ENCODE assay signal across 2 cellular contexts in genomic region chr3:42701371-42702065, GRCh38.
TF ChIP-seq lines count a peak whose summit lies in the region.

No MANE protein-coding gene starts in this region.

TF ChIP-seq in WTC11, 78 proteins besides CTCF, POLR2A, EP300 and RAD21 (continued from another document and continues in another):
- TF ChIP-seq ETV6 (CRISPR knock-in tag; IDR thresholded peaks at IDR 0.05) (peak; percentile 93), TEAD4 (CRISPR knock-in tag; IDR thresholded peaks at IDR 0.05) (peak; percentile 71; the same call in 1 of the 2 replicates), TCF7 (CRISPR knock-in tag; IDR thresholded peaks at IDR 0.05; ENCODE audit: low read depth) (0 out of 2 replicates have a peak, but pooled peaks have one; percentile 58), RELA (CRISPR knock-in tag; IDR thresholded peaks at IDR 0.05; ENCODE audit: borderline replicate concordance) (peak; percentile 93), GABPB1 (CRISPR knock-in tag; IDR thresholded peaks at IDR 0.05) (peak; percentile 56; the same call in 1 of the 2 replicates), NFE2L1 (CRISPR knock-in tag; IDR thresholded peaks at IDR 0.05) (peak; percentile 86), KAT7 (CRISPR knock-in tag; IDR thresholded peaks at IDR 0.05; ENCODE audit: borderline replicate concordance) (peak; percentile 73; the same call in 1 of the 2 replicates), NFYB (CRISPR knock-in tag; conservative IDR thresholded peaks at IDR 0.05; ENCODE audit: low read depth) (0 out of 2 replicates have a peak, but pooled peaks have one; percentile 14), CREM (CRISPR knock-in tag; IDR thresholded peaks at IDR 0.05) (no peak; the same call in 1 of the 2 replicates), FOXJ3 (CRISPR knock-in tag; IDR thresholded peaks at IDR 0.05; ENCODE audit: borderline replicate concordance) (no peak), ZNF423 (CRISPR knock-in tag; IDR thresholded peaks at IDR 0.05) (0 out of 2 replicates have a peak, but pooled peaks have one; percentile 31), HMGA2 (CRISPR knock-in tag; IDR thresholded peaks at IDR 0.05) (no peak), GRHL2 (CRISPR knock-in tag; IDR thresholded peaks at IDR 0.05; ENCODE audit: insufficient replicate concordance, severe bottlenecking) (no peak), ZBTB21 (CRISPR knock-in tag; IDR thresholded peaks at IDR 0.05; ENCODE audit: borderline replicate concordance) (no peak), CREB1 (CRISPR knock-in tag; IDR thresholded peaks at IDR 0.05) (peak; percentile 80), MYBL2 (CRISPR knock-in tag; IDR thresholded peaks at IDR 0.05) (no peak), SP1 (CRISPR knock-in tag; conservative IDR thresholded peaks at IDR 0.05) (peak; percentile 31; the same call in 1 of the 2 replicates), ATF2 (CRISPR knock-in tag; IDR thresholded peaks at IDR 0.05; ENCODE audit: borderline replicate concordance, low read depth) (no peak)
- TF ChIP-seq, protein P1, sequence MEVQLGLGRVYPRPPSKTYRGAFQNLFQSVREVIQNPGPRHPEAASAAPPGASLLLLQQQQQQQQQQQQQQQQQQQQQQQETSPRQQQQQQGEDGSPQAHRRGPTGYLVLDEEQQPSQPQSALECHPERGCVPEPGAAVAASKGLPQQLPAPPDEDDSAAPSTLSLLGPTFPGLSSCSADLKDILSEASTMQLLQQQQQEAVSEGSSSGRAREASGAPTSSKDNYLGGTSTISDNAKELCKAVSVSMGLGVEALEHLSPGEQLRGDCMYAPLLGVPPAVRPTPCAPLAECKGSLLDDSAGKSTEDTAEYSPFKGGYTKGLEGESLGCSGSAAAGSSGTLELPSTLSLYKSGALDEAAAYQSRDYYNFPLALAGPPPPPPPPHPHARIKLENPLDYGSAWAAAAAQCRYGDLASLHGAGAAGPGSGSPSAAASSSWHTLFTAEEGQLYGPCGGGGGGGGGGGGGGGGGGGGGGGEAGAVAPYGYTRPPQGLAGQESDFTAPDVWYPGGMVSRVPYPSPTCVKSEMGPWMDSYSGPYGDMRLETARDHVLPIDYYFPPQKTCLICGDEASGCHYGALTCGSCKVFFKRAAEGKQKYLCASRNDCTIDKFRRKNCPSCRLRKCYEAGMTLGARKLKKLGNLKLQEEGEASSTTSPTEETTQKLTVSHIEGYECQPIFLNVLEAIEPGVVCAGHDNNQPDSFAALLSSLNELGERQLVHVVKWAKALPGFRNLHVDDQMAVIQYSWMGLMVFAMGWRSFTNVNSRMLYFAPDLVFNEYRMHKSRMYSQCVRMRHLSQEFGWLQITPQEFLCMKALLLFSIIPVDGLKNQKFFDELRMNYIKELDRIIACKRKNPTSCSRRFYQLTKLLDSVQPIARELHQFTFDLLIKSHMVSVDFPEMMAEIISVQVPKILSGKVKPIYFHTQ (CRISPR knock-in tag; IDR thresholded peaks at IDR 0.05) = no peak
- TF ChIP-seq, protein P2, sequence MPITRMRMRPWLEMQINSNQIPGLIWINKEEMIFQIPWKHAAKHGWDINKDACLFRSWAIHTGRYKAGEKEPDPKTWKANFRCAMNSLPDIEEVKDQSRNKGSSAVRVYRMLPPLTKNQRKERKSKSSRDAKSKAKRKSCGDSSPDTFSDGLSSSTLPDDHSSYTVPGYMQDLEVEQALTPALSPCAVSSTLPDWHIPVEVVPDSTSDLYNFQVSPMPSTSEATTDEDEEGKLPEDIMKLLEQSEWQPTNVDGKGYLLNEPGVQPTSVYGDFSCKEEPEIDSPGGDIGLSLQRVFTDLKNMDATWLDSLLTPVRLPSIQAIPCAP (CRISPR knock-in tag; IDR thresholded peaks at IDR 0.05) = 0 out of 2 replicates have a peak, but pooled peaks have one; percentile 80
- TF ChIP-seq, protein P3, sequence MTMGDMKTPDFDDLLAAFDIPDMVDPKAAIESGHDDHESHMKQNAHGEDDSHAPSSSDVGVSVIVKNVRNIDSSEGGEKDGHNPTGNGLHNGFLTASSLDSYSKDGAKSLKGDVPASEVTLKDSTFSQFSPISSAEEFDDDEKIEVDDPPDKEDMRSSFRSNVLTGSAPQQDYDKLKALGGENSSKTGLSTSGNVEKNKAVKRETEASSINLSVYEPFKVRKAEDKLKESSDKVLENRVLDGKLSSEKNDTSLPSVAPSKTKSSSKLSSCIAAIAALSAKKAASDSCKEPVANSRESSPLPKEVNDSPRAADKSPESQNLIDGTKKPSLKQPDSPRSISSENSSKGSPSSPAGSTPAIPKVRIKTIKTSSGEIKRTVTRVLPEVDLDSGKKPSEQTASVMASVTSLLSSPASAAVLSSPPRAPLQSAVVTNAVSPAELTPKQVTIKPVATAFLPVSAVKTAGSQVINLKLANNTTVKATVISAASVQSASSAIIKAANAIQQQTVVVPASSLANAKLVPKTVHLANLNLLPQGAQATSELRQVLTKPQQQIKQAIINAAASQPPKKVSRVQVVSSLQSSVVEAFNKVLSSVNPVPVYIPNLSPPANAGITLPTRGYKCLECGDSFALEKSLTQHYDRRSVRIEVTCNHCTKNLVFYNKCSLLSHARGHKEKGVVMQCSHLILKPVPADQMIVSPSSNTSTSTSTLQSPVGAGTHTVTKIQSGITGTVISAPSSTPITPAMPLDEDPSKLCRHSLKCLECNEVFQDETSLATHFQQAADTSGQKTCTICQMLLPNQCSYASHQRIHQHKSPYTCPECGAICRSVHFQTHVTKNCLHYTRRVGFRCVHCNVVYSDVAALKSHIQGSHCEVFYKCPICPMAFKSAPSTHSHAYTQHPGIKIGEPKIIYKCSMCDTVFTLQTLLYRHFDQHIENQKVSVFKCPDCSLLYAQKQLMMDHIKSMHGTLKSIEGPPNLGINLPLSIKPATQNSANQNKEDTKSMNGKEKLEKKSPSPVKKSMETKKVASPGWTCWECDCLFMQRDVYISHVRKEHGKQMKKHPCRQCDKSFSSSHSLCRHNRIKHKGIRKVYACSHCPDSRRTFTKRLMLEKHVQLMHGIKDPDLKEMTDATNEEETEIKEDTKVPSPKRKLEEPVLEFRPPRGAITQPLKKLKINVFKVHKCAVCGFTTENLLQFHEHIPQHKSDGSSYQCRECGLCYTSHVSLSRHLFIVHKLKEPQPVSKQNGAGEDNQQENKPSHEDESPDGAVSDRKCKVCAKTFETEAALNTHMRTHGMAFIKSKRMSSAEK (CRISPR knock-in tag; IDR thresholded peaks at IDR 0.05; ENCODE audit: borderline replicate concordance) = no peak

TF ChIP-seq in HepG2, 621 proteins besides CTCF, POLR2A, EP300 and RAD21 (continued from another document and continues in another):
- TF ChIP-seq, protein P4, sequence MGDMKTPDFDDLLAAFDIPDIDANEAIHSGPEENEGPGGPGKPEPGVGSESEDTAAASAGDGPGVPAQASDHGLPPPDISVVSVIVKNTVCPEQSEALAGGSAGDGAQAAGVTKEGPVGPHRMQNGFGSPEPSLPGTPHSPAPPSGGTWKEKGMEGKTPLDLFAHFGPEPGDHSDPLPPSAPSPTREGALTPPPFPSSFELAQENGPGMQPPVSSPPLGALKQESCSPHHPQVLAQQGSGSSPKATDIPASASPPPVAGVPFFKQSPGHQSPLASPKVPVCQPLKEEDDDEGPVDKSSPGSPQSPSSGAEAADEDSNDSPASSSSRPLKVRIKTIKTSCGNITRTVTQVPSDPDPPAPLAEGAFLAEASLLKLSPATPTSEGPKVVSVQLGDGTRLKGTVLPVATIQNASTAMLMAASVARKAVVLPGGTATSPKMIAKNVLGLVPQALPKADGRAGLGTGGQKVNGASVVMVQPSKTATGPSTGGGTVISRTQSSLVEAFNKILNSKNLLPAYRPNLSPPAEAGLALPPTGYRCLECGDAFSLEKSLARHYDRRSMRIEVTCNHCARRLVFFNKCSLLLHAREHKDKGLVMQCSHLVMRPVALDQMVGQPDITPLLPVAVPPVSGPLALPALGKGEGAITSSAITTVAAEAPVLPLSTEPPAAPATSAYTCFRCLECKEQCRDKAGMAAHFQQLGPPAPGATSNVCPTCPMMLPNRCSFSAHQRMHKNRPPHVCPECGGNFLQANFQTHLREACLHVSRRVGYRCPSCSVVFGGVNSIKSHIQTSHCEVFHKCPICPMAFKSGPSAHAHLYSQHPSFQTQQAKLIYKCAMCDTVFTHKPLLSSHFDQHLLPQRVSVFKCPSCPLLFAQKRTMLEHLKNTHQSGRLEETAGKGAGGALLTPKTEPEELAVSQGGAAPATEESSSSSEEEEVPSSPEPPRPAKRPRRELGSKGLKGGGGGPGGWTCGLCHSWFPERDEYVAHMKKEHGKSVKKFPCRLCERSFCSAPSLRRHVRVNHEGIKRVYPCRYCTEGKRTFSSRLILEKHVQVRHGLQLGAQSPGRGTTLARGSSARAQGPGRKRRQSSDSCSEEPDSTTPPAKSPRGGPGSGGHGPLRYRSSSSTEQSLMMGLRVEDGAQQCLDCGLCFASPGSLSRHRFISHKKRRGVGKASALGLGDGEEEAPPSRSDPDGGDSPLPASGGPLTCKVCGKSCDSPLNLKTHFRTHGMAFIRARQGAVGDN (CRISPR knock-in tag; IDR thresholded peaks at IDR 0.05) = peak; percentile 57
- TF ChIP-seq CHD2 (IDR thresholded peaks at IDR 0.05; ENCODE audit: low read depth, low read length) = no peak
- TF ChIP-seq, protein P5, sequence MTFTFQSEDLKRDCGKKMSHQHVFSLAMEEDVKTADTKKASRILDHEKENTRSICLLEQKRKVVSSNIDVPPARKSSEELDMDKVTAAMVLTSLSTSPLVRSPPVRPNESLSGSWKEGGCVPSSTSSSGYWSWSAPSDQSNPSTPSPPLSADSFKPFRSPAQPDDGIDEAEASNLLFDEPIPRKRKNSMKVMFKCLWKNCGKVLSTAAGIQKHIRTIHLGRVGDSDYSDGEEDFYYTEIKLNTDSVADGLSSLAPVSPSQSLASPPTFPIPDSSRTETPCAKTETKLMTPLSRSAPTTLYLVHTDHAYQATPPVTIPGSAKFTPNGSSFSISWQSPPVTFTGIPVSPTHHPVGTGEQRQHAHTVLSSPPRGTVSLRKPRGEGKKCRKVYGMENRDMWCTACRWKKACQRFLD (CRISPR knock-in tag; IDR thresholded peaks at IDR 0.05; ENCODE audit: borderline replicate concordance) = 0 out of 2 replicates have a peak, but pooled peaks have one; percentile 38
- no peak for TF ChIP-seq CCAR2 (optimal IDR thresholded peaks at IDR 0.05; ENCODE audit: low read depth, low read length)
- peak; percentile 45; the same call in 1 of the 2 replicates for TF ChIP-seq ZNF30 (CRISPR knock-in tag; IDR thresholded peaks at IDR 0.05)
- 0 out of 2 replicates have a peak, but pooled peaks have one; percentile 16 for TF ChIP-seq ZNF629 (CRISPR knock-in tag; conservative IDR thresholded peaks at IDR 0.05)
- peak; percentile 93 for TF ChIP-seq ZNF256 (CRISPR knock-in tag; conservative IDR thresholded peaks at IDR 0.05)
- no peak for TF ChIP-seq ZNF17 (CRISPR knock-in tag; IDR thresholded peaks at IDR 0.05)
- TF ChIP-seq SNRNP70 (IDR thresholded peaks at IDR 0.05; ENCODE audit: low read depth, low read length) = no peak
- no peak for TF ChIP-seq RNF219 (CRISPR knock-in tag; IDR thresholded peaks at IDR 0.05)
- TF ChIP-seq RELA (CRISPR knock-in tag; IDR thresholded peaks at IDR 0.05) = no peak
- TF ChIP-seq ZBTB7B (CRISPR knock-in tag; IDR thresholded peaks at IDR 0.05) = peak; percentile 40; the same call in 1 of the 2 replicates
- TF ChIP-seq, protein P6, sequence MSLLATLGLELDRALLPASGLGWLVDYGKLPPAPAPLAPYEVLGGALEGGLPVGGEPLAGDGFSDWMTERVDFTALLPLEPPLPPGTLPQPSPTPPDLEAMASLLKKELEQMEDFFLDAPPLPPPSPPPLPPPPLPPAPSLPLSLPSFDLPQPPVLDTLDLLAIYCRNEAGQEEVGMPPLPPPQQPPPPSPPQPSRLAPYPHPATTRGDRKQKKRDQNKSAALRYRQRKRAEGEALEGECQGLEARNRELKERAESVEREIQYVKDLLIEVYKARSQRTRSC (CRISPR knock-in tag; IDR thresholded peaks at IDR 0.05; ENCODE audit: low read depth) = no peak
- TF ChIP-seq MIER3 (CRISPR knock-in tag; IDR thresholded peaks at IDR 0.05; ENCODE audit: borderline replicate concordance) = peak; percentile 65; the same call in 1 of the 2 replicates
- TF ChIP-seq ZSCAN21 (CRISPR knock-in tag; IDR thresholded peaks at IDR 0.05; ENCODE audit: borderline replicate concordance) = peak; percentile 81; the same call in 1 of the 2 replicates
- TF ChIP-seq JDP2 (CRISPR knock-in tag; IDR thresholded peaks at IDR 0.05; ENCODE audit: borderline replicate concordance) = no peak
- TF ChIP-seq, protein P7, sequence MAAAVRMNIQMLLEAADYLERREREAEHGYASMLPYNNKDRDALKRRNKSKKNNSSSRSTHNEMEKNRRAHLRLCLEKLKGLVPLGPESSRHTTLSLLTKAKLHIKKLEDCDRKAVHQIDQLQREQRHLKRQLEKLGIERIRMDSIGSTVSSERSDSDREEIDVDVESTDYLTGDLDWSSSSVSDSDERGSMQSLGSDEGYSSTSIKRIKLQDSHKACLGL (CRISPR knock-in tag; IDR thresholded peaks at IDR 0.05) = peak; percentile 44; the same call in 1 of the 2 replicates
- TF ChIP-seq KDM6A (CRISPR knock-in tag; IDR thresholded peaks at IDR 0.05; ENCODE audit: low read depth) = no peak
